Comparison of ENCODE assay signal across 18 cellular contexts in genomic region chr1:94434339-94435092, GRCh38.
"Had no signal": no experiment of that assay in that cellular context is flagged by ENCODE, and none has a peak within 500 bp of the region (broad histone marks: within the 10 kb centered on the region; RNA-seq: fewer than 3 reads in every experiment).

No MANE protein-coding gene starts in this region.

- H3K9me3 Mint-ChIP-seq: natural killer cell treated with Interleukin-12 subunit alpha and Interleukin-12 subunit beta and Interleukin-15 and Interleukin-18, amount 100 ng/mL, for 72 hours had no signal

- DNase-seq: activated CD4-positive, alpha-beta T cell treated with anti-CD3 and anti-CD28 coated beads, Interleukin-2, amount 50 U/mL, for 48 hours; activated effector memory CD4-positive, alpha-beta T cell treated with Interleukin-2 at 50 U/mL for 16 hours; activated naive CD4-positive, alpha-beta T cell treated with anti-CD3 and anti-CD28 coated beads, Interleukin-2, amount 50 U/mL, for 16 hours; activated T-cell treated with anti-CD3 and anti-CD28 coated beads, Interleukin-2, amount 50 U/mL, for 4 hours; adrenal gland; caudate nucleus; colonic mucosa; kidney; posterior cingulate gyrus; retina; stimulated activated CD4-positive, alpha-beta T cell treated with anti-CD3 and anti-CD28 coated beads, Interleukin-4, amount 100 ng/mL, for 24 hours; stimulated activated naive CD4-positive, alpha-beta T cell; uterus; WERI-Rb-1 had no signal

- H3K27me3 ChIP-seq: adrenal gland, colonic mucosa, hepatocyte, tibial nerve, uterus had no signal

- ATAC-seq: activated T-cell treated with anti-CD3 and anti-CD28 coated beads, Interleukin-2, amount 50 U/mL, for 4 hours; natural killer cell treated with Interleukin-12 subunit alpha and Interleukin-12 subunit beta and Interleukin-15 and Interleukin-18, amount 100 ng/mL, for 72 hours had no signal

- H3K4me3 ChIP-seq: adrenal gland, colonic mucosa, hepatocyte, skin epidermis, tibial nerve, uterus had no signal

- H3K9me3 ChIP-seq: uterus had no signal

- H2AFZ ChIP-seq: hepatocyte had no signal

- H3K36me3 Mint-ChIP-seq: natural killer cell treated with Interleukin-12 subunit alpha and Interleukin-12 subunit beta and Interleukin-15 and Interleukin-18, amount 100 ng/mL, for 72 hours had no signal

- H3K4me2 ChIP-seq: hepatocyte had no signal

- H3K27me3 Mint-ChIP-seq: natural killer cell treated with Interleukin-12 subunit alpha and Interleukin-12 subunit beta and Interleukin-15 and Interleukin-18, amount 100 ng/mL, for 72 hours had no signal

- H3K4me3 Mint-ChIP-seq: activated T-cell treated with anti-CD3 and anti-CD28 coated beads, Interleukin-2, amount 50 U/mL, for 4 hours; natural killer cell treated with Interleukin-12 subunit alpha and Interleukin-12 subunit beta and Interleukin-15 and Interleukin-18, amount 100 ng/mL, for 72 hours had no signal

- H3K36me3 ChIP-seq: adrenal gland, colonic mucosa, tibial nerve, uterus, WERI-Rb-1 had no signal

- H3K27ac ChIP-seq: adrenal gland, colonic mucosa, hepatocyte, skin epidermis, tibial nerve, uterus, WERI-Rb-1 had no signal

- H3K4me1 ChIP-seq: uterus had no signal

- H3K27ac Mint-ChIP-seq: natural killer cell treated with Interleukin-12 subunit alpha and Interleukin-12 subunit beta and Interleukin-15 and Interleukin-18, amount 100 ng/mL, for 72 hours had no signal
